11 cellular contexts compared by ENCODE assay signal in genomic region chr9:127767405-127767804, GRCh38. TPM values are rescaled to one million over a fixed set of nuclear protein-coding genes. Genes with fewer than 3 reads are reported as not detected.
DNase-seq lines count a peak whose midpoint lies in the region; ATAC-seq and TF ChIP-seq lines count a peak whose summit lies in the region.
"Had no signal": no experiment of that assay in that cellular context is flagged by ENCODE, and none has a peak within 500 bp of the region (broad histone marks: within the 10 kb centered on the region; RNA-seq: fewer than 3 reads in every experiment).

No MANE protein-coding gene starts in this region.

- CTCF ChIA-PET in CD8-positive, alpha-beta memory T cell (lab: Charles Lee), result interaction anchor here (0.9 to 3.7 kb wide), 10 partner anchors 8 to 268 kb away, joined by 3 to 27 read pairs (median 6); partner anchors contain the start of genes CDK9, SH2D3C, ST6GALNAC4 and TOR2A
- CTCF ChIA-PET in T-cell (lab: Charles Lee) (interaction anchor here in 1 of 2 donors (0.8 kb wide), 2 partner anchors 25 to 154 kb away, joined by 3 to 4 read pairs; no protein-coding TSS in a partner anchor), PC-3 (lab: Charles Lee) (no interaction called here), SK-N-SH (lab: Yijun Ruan, JAX) (interaction anchor here (0.6 to 2.2 kb wide), 7 partner anchors 13 to 154 kb away, joined by 3 to 9 read pairs (median 5); partner anchors contain the start of gene TOR2A)

- H3K9ac ChIP-seq in PC-3 (ENCODE audit: low read length) (no peak overlapping the region), SK-N-SH (no peak overlapping the region)

- peaks cover 0 to 3% of the 10 kb centered on the region in 2 donors for H3K27me3 Mint-ChIP-seq in CD8-positive, alpha-beta memory T cell
- H3K27me3 Mint-ChIP-seq in T-cell (no peaks in the 10 kb centered on the region), endothelial cell (ENCODE audit: unreplicated experiment) (peaks cover 14% of the 10 kb centered on the region), progenitor cell of endocrine pancreas (peaks cover 61% of the 10 kb centered on the region)

- no TSS peak for BruUV-seq in PC-3 (replicated peaks; lab: Mats Ljungman, UMichigan)

- POLR2A ChIA-PET in CD8-positive, alpha-beta memory T cell (lab: Charles Lee), result interaction anchor here (0.6 to 1.6 kb wide), 6 partner anchors 9 to 224 kb away, joined by 3 to 5 read pairs (median 4); no protein-coding TSS in a partner anchor
- POLR2A ChIA-PET in T-cell (lab: Charles Lee), result interaction anchor here in 1 of 2 donors (0.6 kb wide), 1 partner anchor 161 kb away, joined by 5 read pairs; no protein-coding TSS in a partner anchor
- POLR2A ChIA-PET in PC-3 (lab: Charles Lee; ENCODE audit: unreplicated experiment), result no interaction called here
- POLR2A ChIA-PET in SK-N-SH (lab: Yijun Ruan, JAX), result interaction anchor here (1.1 to 1.6 kb wide), 2 partner anchors 12 to 18 kb away, joined by 3 to 6 read pairs; partner anchors contain the start of gene CDK9

- peak overlapping the region; percentile 76 to 96 (median 91) for H3K27ac Mint-ChIP-seq in CD8-positive, alpha-beta memory T cell
- peak overlapping the region; percentile 95 for H3K27ac Mint-ChIP-seq in T-cell
- peak overlapping the region; percentile 96 for H3K27ac Mint-ChIP-seq in endothelial cell (ENCODE audit: unreplicated experiment)
- peak overlapping the region; percentile 20 for H3K27ac Mint-ChIP-seq in progenitor cell of endocrine pancreas

- H3K9me2 ChIP-seq in PC-3 (replicated peaks; ENCODE audit: low read length) (no peaks in the 10 kb centered on the region), SK-N-SH (no peaks in the 10 kb centered on the region)

- peaks cover 9% of the 10 kb centered on the region for H3K36me3 ChIP-seq in CD8-positive, alpha-beta memory T cell (ENCODE audit: insufficient read depth, low read length)
- no peaks in the 10 kb centered on the region for H3K36me3 ChIP-seq in PC-3 (ENCODE audit: low read depth, low read length)
- no peaks in the 10 kb centered on the region for H3K36me3 ChIP-seq in SK-N-SH (replicated peaks in 1 of 2; ENCODE audit: control insufficient read depth in 1 of 2, insufficient read depth in 2 of 2, low read length in 1 of 2)

- H3K4me2 ChIP-seq in PC-3 (ENCODE audit: low read length), result no peak overlapping the region
- H3K4me2 ChIP-seq in SK-N-SH, result no peak overlapping the region

- peak overlapping the region; percentile 38 for H3K4me3 ChIP-seq in CD8-positive, alpha-beta memory T cell (ENCODE audit: low read length)
- H3K4me3 ChIP-seq in PC-3 (ENCODE audit: low read length), result no peak overlapping the region
- H3K4me3 ChIP-seq in SK-N-SH (ENCODE audit: low read depth in 2 of 2, low read length in 1 of 2), result no peak overlapping the region

- no peak overlapping the region for H3K27ac ChIP-seq in CD8-positive, alpha-beta memory T cell (ENCODE audit: low read depth, low read length)
- no peak overlapping the region for H3K27ac ChIP-seq in PC-3 (ENCODE audit: low read length)
- no peak overlapping the region for H3K27ac ChIP-seq in SK-N-SH (ENCODE audit: low read depth in 2 of 2, low read length in 1 of 2)

- WGBS in SK-N-SH (ENCODE audit: low lambda C conversion rate), result 65% methylated on average over 3 of the region's 3 CpGs

- H3K36me3 Mint-ChIP-seq in CD8-positive, alpha-beta memory T cell, result peaks cover 0 to 70% (median 11%) of the 10 kb centered on the region in 3 donors
- peaks cover 35% of the 10 kb centered on the region for H3K36me3 Mint-ChIP-seq in T-cell
- peaks cover 45% of the 10 kb centered on the region for H3K36me3 Mint-ChIP-seq in endothelial cell (ENCODE audit: low read depth, unreplicated experiment)
- no peaks in the 10 kb centered on the region for H3K36me3 Mint-ChIP-seq in progenitor cell of endocrine pancreas (ENCODE audit: insufficient read depth)

- H3K9me3 ChIP-seq in CD8-positive, alpha-beta memory T cell (ENCODE audit: low read length), result no peaks in the 10 kb centered on the region
- no peaks in the 10 kb centered on the region for H3K9me3 ChIP-seq in PC-3 (ENCODE audit: low read length)
- no peaks in the 10 kb centered on the region for H3K9me3 ChIP-seq in SK-N-SH

- no peaks in the 10 kb centered on the region for H3K27me3 ChIP-seq in CD8-positive, alpha-beta memory T cell (ENCODE audit: insufficient read depth, low read length, poor library complexity, severe bottlenecking)
- H3K27me3 ChIP-seq in PC-3 (ENCODE audit: low read length), result no peaks in the 10 kb centered on the region
- no peaks in the 10 kb centered on the region for H3K27me3 ChIP-seq in SK-N-SH (ENCODE audit: insufficient read depth)

- no peaks in the 10 kb centered on the region for H3K9me3 Mint-ChIP-seq in CD8-positive, alpha-beta memory T cell
- H3K9me3 Mint-ChIP-seq in T-cell, result no peaks in the 10 kb centered on the region
- H3K9me3 Mint-ChIP-seq in endothelial cell (ENCODE audit: unreplicated experiment), result no peaks in the 10 kb centered on the region
- no peaks in the 10 kb centered on the region for H3K9me3 Mint-ChIP-seq in progenitor cell of endocrine pancreas (ENCODE audit: low read depth)

- no peak for TF ChIP-seq RAD21 in SK-N-SH (IDR thresholded peaks at IDR 0.05; ENCODE audit: low read length)

- H3F3A ChIP-seq in PC-3 (ENCODE audit: low read length, unreplicated experiment) (no peaks in the 10 kb centered on the region), SK-N-SH (replicated peaks; ENCODE audit: insufficient read depth) (no peaks in the 10 kb centered on the region)

- H3K4me1 ChIP-seq in CD8-positive, alpha-beta memory T cell (ENCODE audit: insufficient read depth, low read length), result peaks cover 89% of the 10 kb centered on the region
- peaks cover 4% of the 10 kb centered on the region; the same call in 1 of the 2 replicates for H3K4me1 ChIP-seq in PC-3 (ENCODE audit: insufficient read depth, low read length)
- peaks cover 0 to 17% of the 10 kb centered on the region in 2 experiments; a peak in 1 of 4 replicates for H3K4me1 ChIP-seq in SK-N-SH (ENCODE audit: control insufficient read depth in 1 of 2, insufficient read depth in 2 of 2, low read depth in 1 of 2, low read length in 1 of 2)

- intact Hi-C loops in PC-3 (cut with micrococcal nuclease), result no loop called here

- H2AFZ ChIP-seq in PC-3 (ENCODE audit: low read length) (no peak overlapping the region), SK-N-SH (ENCODE audit: low read depth) (no peak overlapping the region)

- no peak for DNase-seq in CD8-positive, alpha-beta memory T cell
- peak in 1 of 34 experiments; percentile 25 for DNase-seq in T-cell
- no peak for DNase-seq in endothelial cell (ENCODE audit: low spot score)
- no peak for DNase-seq in progenitor cell of endocrine pancreas (ENCODE audit: low spot score, unreplicated experiment)
- no peak for DNase-seq in PC-3
- no peak for DNase-seq in SK-N-SH
- DNase-seq: DMS53 had no signal

- peaks cover 83 to 95% (median 93%) of the 10 kb centered on the region in 3 donors for H3K4me1 Mint-ChIP-seq in CD8-positive, alpha-beta memory T cell
- peaks cover 89 to 94% (median 89%) of the 10 kb centered on the region in 3 donors for H3K4me1 Mint-ChIP-seq in T-cell
- peaks cover 72% of the 10 kb centered on the region for H3K4me1 Mint-ChIP-seq in endothelial cell (ENCODE audit: unreplicated experiment)
- peaks cover 4% of the 10 kb centered on the region for H3K4me1 Mint-ChIP-seq in progenitor cell of endocrine pancreas (ENCODE audit: low read depth)

- TF ChIP-seq CTCF in endothelial cell (IDR thresholded peaks at IDR 0.05; ENCODE audit: unreplicated experiment) (no peak), progenitor cell of endocrine pancreas (IDR thresholded peaks at IDR 0.05; ENCODE audit: unreplicated experiment) (no peak), PC-3 (conservative IDR thresholded peaks at IDR 0.05; ENCODE audit: low read depth, low read length) (no peak), SK-N-SH (IDR thresholded peaks at IDR 0.05) (no peak)

- peak overlapping the region; percentile 0 to 81 (median 76) for H3K4me3 Mint-ChIP-seq in CD8-positive, alpha-beta memory T cell
- H3K4me3 Mint-ChIP-seq in T-cell (peak overlapping the region; percentile 59 to 72 (median 60)), endothelial cell (ENCODE audit: unreplicated experiment) (peak overlapping the region; percentile 88), progenitor cell of endocrine pancreas (ENCODE audit: low read depth) (no peak overlapping the region)

- ATAC-seq in T-cell (replicated peaks in 1 of 4) (no peak), PC-3 (no peak), HG03108 (IDR thresholded peaks at IDR 0.05; ENCODE audit: unreplicated experiment) (no peak), GM21526 (IDR thresholded peaks at IDR 0.05; ENCODE audit: low FRiP score, unreplicated experiment) (no peak)

- TF ChIP-seq EP300 in SK-N-SH (IDR thresholded peaks at IDR 0.05; ENCODE audit: borderline replicate concordance in 1 of 2, low read depth in 1 of 2, low read length in 1 of 2), result no peak

- H3K79me2 ChIP-seq in PC-3 (ENCODE audit: low read length), result no peaks in the 10 kb centered on the region
- H3K79me2 ChIP-seq in SK-N-SH (ENCODE audit: insufficient read depth), result no peaks in the 10 kb centered on the region

- H4K20me1 ChIP-seq in PC-3 (ENCODE audit: low read length), result no peaks in the 10 kb centered on the region
- no peaks in the 10 kb centered on the region for H4K20me1 ChIP-seq in SK-N-SH (ENCODE audit: insufficient read depth)

RNA-seq across cellular contexts. Expression of gene SH2D3C, which starts 11.1 kb away (rescaled TPM):
- 10 to 100 TPM; 13.9 to 14.1 TPM for total RNA-seq in CD8-positive, alpha-beta memory T cell
- polyA plus RNA-seq in CD8-positive, alpha-beta memory T cell, result 50.7 TPM
- total RNA-seq in T-cell (10 to 100 TPM; 31.6 to 48.7 (median 47.7) TPM), endothelial cell (ENCODE audit: unreplicated experiment) (137 TPM), progenitor cell of endocrine pancreas (2.0 and 2.6 TPM in 2 replicates), PC-3 (2014; rRNA removed) (0.26 and 1.0 TPM in 2 replicates)
- 0.15 and 0.52 TPM in 2 replicates for polyA plus RNA-seq in SK-N-SH (2012; rRNA removed)
- polyA plus RNA-seq in SK-N-SH (2012; cell fraction: cytosol; rRNA removed), result 0.14 and 0.34 TPM in 2 replicates
- polyA plus RNA-seq in SK-N-SH (2012; cell fraction: nucleus; rRNA removed), result 0.30 and 0.31 TPM in 2 replicates

RNA-seq across cellular contexts. Expression of gene CDK9, which starts 18.4 kb away (rescaled TPM):
- 100 to 1,000 TPM; 108 to 111 TPM for total RNA-seq in CD8-positive, alpha-beta memory T cell
- polyA plus RNA-seq in CD8-positive, alpha-beta memory T cell, result 72.3 TPM
- total RNA-seq in T-cell, result 100 to 1,000 TPM; 108 to 159 (median 147) TPM
- total RNA-seq in endothelial cell (ENCODE audit: unreplicated experiment), result 188 TPM
- total RNA-seq in progenitor cell of endocrine pancreas, result 90.9 and 100 TPM in 2 replicates
- total RNA-seq in PC-3 (2014; rRNA removed), result 37.3 and 39.2 TPM in 2 replicates
- 82.7 and 108 TPM in 2 replicates for polyA plus RNA-seq in SK-N-SH (2012; rRNA removed)
- polyA plus RNA-seq in SK-N-SH (2012; cell fraction: cytosol; rRNA removed), result 55.0 and 77.8 TPM in 2 replicates
- 210 and 240 TPM in 2 replicates for polyA plus RNA-seq in SK-N-SH (2012; cell fraction: nucleus; rRNA removed)

RNA-seq across cellular contexts. Expression of gene TOR2A, which starts 32.3 kb away (rescaled TPM):
- total RNA-seq in CD8-positive, alpha-beta memory T cell, result 10 to 100 TPM; 30.7 to 33.7 TPM
- 37.0 TPM for polyA plus RNA-seq in CD8-positive, alpha-beta memory T cell
- total RNA-seq in T-cell, result 10 to 100 TPM in 3 of 5 donors, 1 to 10 TPM in 2; 7.7 to 18.4 (median 15.5) TPM
- 29.1 TPM for total RNA-seq in endothelial cell (ENCODE audit: unreplicated experiment)
- total RNA-seq in progenitor cell of endocrine pancreas, result 21.8 and 24.2 TPM in 2 replicates
- 12.2 and 14.1 TPM in 2 replicates for total RNA-seq in PC-3 (2014; rRNA removed)
- 11.9 and 17.2 TPM in 2 replicates for polyA plus RNA-seq in SK-N-SH (2012; rRNA removed)
- polyA plus RNA-seq in SK-N-SH (2012; cell fraction: cytosol; rRNA removed), result 6.0 and 11.0 TPM in 2 replicates
- polyA plus RNA-seq in SK-N-SH (2012; cell fraction: nucleus; rRNA removed), result 18.8 and 19.8 TPM in 2 replicates

RNA-seq across cellular contexts. Expression of gene FPGS, which starts 35.3 kb away (rescaled TPM):
- 100 to 1,000 TPM; 110 to 111 TPM for total RNA-seq in CD8-positive, alpha-beta memory T cell
- 68.0 TPM for polyA plus RNA-seq in CD8-positive, alpha-beta memory T cell
- 100 to 1,000 TPM in 3 of 5 donors, 10 to 100 TPM in 2; 78.4 to 151 (median 139) TPM for total RNA-seq in T-cell
- 51.3 TPM for total RNA-seq in endothelial cell (ENCODE audit: unreplicated experiment)
- total RNA-seq in progenitor cell of endocrine pancreas, result 75.0 and 78.4 TPM in 2 replicates
- 78.5 and 133 TPM in 2 replicates for total RNA-seq in PC-3 (2014; rRNA removed)
- polyA plus RNA-seq in SK-N-SH (2012; rRNA removed), result 82.3 and 82.7 TPM in 2 replicates
- 32.6 and 51.9 TPM in 2 replicates for polyA plus RNA-seq in SK-N-SH (2012; cell fraction: cytosol; rRNA removed)
- 183 and 238 TPM in 2 replicates for polyA plus RNA-seq in SK-N-SH (2012; cell fraction: nucleus; rRNA removed)

RNA-seq across cellular contexts. Expression of gene TTC16, which starts 51.5 kb away (rescaled TPM):
- total RNA-seq in CD8-positive, alpha-beta memory T cell, result 1 to 10 TPM; 1.6 to 1.8 TPM
- polyA plus RNA-seq in CD8-positive, alpha-beta memory T cell, result 7.1 TPM
- total RNA-seq in T-cell, result 10 to 100 TPM in 1 of 5 donors, 1 to 10 TPM in 4; 4.6 to 31.8 (median 6.2) TPM
- 0.08 TPM for total RNA-seq in endothelial cell (ENCODE audit: unreplicated experiment)
- total RNA-seq in progenitor cell of endocrine pancreas, result 0.07 TPM in 1 of 2 replicates, not detected in the other
- 0.04 TPM in 1 of 2 replicates, not detected in the other for total RNA-seq in PC-3 (2014; rRNA removed)
- polyA plus RNA-seq in SK-N-SH (2012; rRNA removed), result 0.03 and 0.05 TPM in 2 replicates
- polyA plus RNA-seq in SK-N-SH (2012; cell fraction: cytosol; rRNA removed), result 0.01 and 0.03 TPM in 2 replicates
- 0.21 and 0.24 TPM in 2 replicates for polyA plus RNA-seq in SK-N-SH (2012; cell fraction: nucleus; rRNA removed)
- total RNA-seq: dermis microvascular lymphatic vessel endothelial cell, pulmonary artery endothelial cell had no signal

Comparison
In these comparisons a context has a peak if more than half of its experiments do, and no peak if none do; other contexts are left out.
1. H3K27ac Mint-ChIP-seq: peak in every context shown above with its lines; median percentile 96 in endothelial cell; 95 in T-cell; 91 in CD8-positive, alpha-beta memory T cell; 20 in progenitor cell of endocrine pancreas.